ENCODE assay signal across 24 cellular contexts in the genomic region with DNA sequence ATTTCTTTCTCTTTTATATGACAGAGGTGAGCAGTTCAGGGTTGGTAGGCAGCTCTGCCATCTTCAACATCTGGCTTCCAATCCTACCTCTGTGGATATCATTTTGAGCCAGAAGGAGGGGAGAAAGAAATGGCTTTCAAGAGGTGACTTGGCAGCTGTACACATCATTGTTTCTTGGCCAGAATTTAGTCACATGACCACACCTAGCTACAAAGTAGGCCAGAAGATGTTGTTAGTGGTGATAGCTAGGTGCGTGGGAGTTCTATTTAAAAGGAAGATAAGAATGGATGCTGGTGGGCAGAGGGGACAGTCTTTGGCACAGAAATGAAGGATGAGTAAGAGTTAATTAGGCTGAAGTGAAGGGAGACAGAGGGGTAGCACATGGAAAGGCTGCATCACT.
"Had no signal": no experiment of that assay in that cellular context is flagged by ENCODE, and none has a peak within 500 bp of the region (broad histone marks: within the 10 kb centered on the region; RNA-seq: fewer than 3 reads in every experiment).

No MANE protein-coding gene starts in this region.

- H3K27ac Mint-ChIP-seq: activated naive CD4-positive, alpha-beta T cell treated with anti-CD3 and anti-CD28 coated beads for 36 hours; brain; progenitor cell of endocrine pancreas had no signal

- H3K9me3 ChIP-seq: lower lobe of right lung, tibial nerve had no signal

- H3K27me3 ChIP-seq: tibial nerve had no signal

- H3K36me3 Mint-ChIP-seq: brain had no signal

- H3K9me3 Mint-ChIP-seq: activated naive CD4-positive, alpha-beta T cell treated with anti-CD3 and anti-CD28 coated beads for 36 hours had no signal

- H3K4me1 ChIP-seq: tibial nerve had no signal

- H3K4me3 Mint-ChIP-seq: activated naive CD4-positive, alpha-beta T cell treated with anti-CD3 and anti-CD28 coated beads for 36 hours; activated T-cell treated with anti-CD3 and anti-CD28 coated beads, Interleukin-2, amount 50 U/mL, for 4 hours; brain; naive thymus-derived CD4-positive, alpha-beta T cell had no signal

- H3K27ac ChIP-seq: lower lobe of right lung, tibial nerve had no signal

- H3K36me3 ChIP-seq: lower lobe of right lung, tibial nerve had no signal

- DNase-seq: activated CD4-positive, alpha-beta T cell treated with anti-CD3 and anti-CD28 coated beads for 1 hour; activated CD4-positive, alpha-beta T cell treated with anti-CD3 and anti-CD28 coated beads, Interleukin-2, amount 50 U/mL, for 1 hour; activated CD8-positive, alpha-beta memory T cell treated with anti-CD3 and anti-CD28 coated beads for 24 hours; activated CD8-positive, alpha-beta memory T cell treated with anti-CD3 and anti-CD28 coated beads, Interleukin-2, amount 50 U/mL, for 4 hours; activated effector memory CD4-positive, alpha-beta T cell treated with Interleukin-2 at 50 U/mL for 16 hours; activated naive CD4-positive, alpha-beta T cell treated with anti-CD3 and anti-CD28 coated beads for 36 hours; activated T-cell treated with anti-CD3 and anti-CD28 coated beads, Interleukin-2, amount 50 U/mL, for 4 hours; anterior cingulate cortex; caudate nucleus; dermis blood vessel endothelial cell; effector CD8-positive, alpha-beta T cell; foreskin melanocyte; lower lobe of right lung; naive thymus-derived CD4-positive, alpha-beta T cell; retina; stimulated activated CD4-positive, alpha-beta T cell treated with anti-CD3 and anti-CD28 coated beads, Interleukin-2, amount 100 ng/mL, for 48 hours; stimulated activated CD8-positive, alpha-beta memory T cell treated with anti-CD3 and anti-CD28 coated beads, Interleukin-4, amount 100 ng/mL, for 48 hours; stimulated activated naive CD4-positive, alpha-beta T cell; substantia nigra; T-helper 9 cell had no signal

- H3K4me3 ChIP-seq: lower lobe of right lung, tibial nerve had no signal

- ATAC-seq: left lobe of liver; lower lobe of right lung; naive thymus-derived CD4-positive, alpha-beta T cell had no signal
